Comparison of ENCODE assay signal across 8 cellular contexts in genomic region chr9:13279284-13280162, GRCh38. TPM values are rescaled to one million over a fixed set of nuclear protein-coding genes. Genes with fewer than 3 reads are reported as not detected.
DNase-seq lines count a peak whose midpoint lies in the region; ATAC-seq, FAIRE-seq and TF ChIP-seq lines count a peak whose summit lies in the region.

Gene MPDZ, minus strand, starts transcription at chr9:13279692. Its CDS starts 29,377 bp downstream, at chr9:13250315.

- ATAC-seq in lower lobe of right lung (peak; percentile 92 to 95), HG02798 (IDR thresholded peaks at IDR 0.05; ENCODE audit: poor library complexity, unreplicated experiment) (no peak)

- no peaks in the 10 kb centered on the region for H4K20me1 ChIP-seq in endothelial cell of umbilical vein (replicated peaks; ENCODE audit: control insufficient read depth, extremely low read depth, insufficient read depth, low read length)

- peak within 1 kb of the TSS; percentile 66 for H3K4me2 ChIP-seq in endothelial cell of umbilical vein (ENCODE audit: insufficient read depth, low read length)

- no peaks in the 10 kb centered on the region for H3K36me3 Mint-ChIP-seq in CD8-positive, alpha-beta memory T cell

- peaks cover 3 to 8% of the 10 kb centered on the region in 2 donors for H3K27me3 Mint-ChIP-seq in CD8-positive, alpha-beta memory T cell

- CTCF ChIA-PET in HEK293 (lab: Yijun Ruan, JAX), result interaction anchor here (0.6 to 3.4 kb wide), 4 partner anchors 10 to 1705 kb away, joined by 3 to 11 read pairs (median 4); no protein-coding TSS in a partner anchor
- CTCF ChIA-PET in endothelial cell of umbilical vein (lab: Charles Lee), result interaction anchor here (0.6 to 1.7 kb wide), 3 partner anchors 11 to 24 kb away, joined by 3 to 9 read pairs (median 3); no protein-coding TSS in a partner anchor
- CTCF ChIA-PET in CD8-positive, alpha-beta memory T cell (lab: Charles Lee), result no interaction called here

- no peaks in the 10 kb centered on the region for H3K9me1 ChIP-seq in endothelial cell of umbilical vein (replicated peaks; ENCODE audit: control insufficient read depth, extremely low read depth, insufficient read depth, low read length)

- DNase-seq in NT2/D1 (ENCODE audit: low read depth, low spot score) (peak; percentile 44), endothelial cell of umbilical vein (ENCODE audit: low read depth, low spot score) (peak; percentile 81), lower lobe of right lung (peak; percentile 62)
- DNase-seq in stimulated activated naive CD4-positive, alpha-beta T cell (lab: John Stamatoyannopoulos, UW), result no peak
- no peak for DNase-seq in CD8-positive, alpha-beta memory T cell

- WGBS in thymus, result 5% methylated on average over 82 of the region's 82 CpGs

- TSS peak; percentile 11 for BruUV-seq in endothelial cell of umbilical vein (replicated peaks; lab: Mats Ljungman, UMichigan)

- H3K4me1 Mint-ChIP-seq in CD8-positive, alpha-beta memory T cell, result no peaks in the 10 kb centered on the region

- intact Hi-C loops in endothelial cell of umbilical vein (cut with micrococcal nuclease) (loop anchor here (1.0 to 10.0 kb wide), 4 partner anchors 51 to 817 kb away; no protein-coding TSS in a partner anchor), lower lobe of right lung (cut with DNase I) (no loop called here)

- FAIRE-seq in endothelial cell of umbilical vein (lab: Jason Lieb, UNC), result no peak

- H3K9me3 ChIP-seq in HEK293 (ENCODE audit: control insufficient read depth, insufficient read depth, low read depth, low read length) (no peaks in the 10 kb centered on the region), NT2/D1 (ENCODE audit: insufficient read depth, low read length) (no peaks in the 10 kb centered on the region), endothelial cell of umbilical vein (replicated peaks; ENCODE audit: control insufficient read depth, insufficient read depth, low read length) (no peaks in the 10 kb centered on the region), lower lobe of right lung (peaks cover 3% of the 10 kb centered on the region), thymus (ENCODE audit: control insufficient read depth) (no peaks in the 10 kb centered on the region)
- H3K9me3 ChIP-seq in CD8-positive, alpha-beta memory T cell (ENCODE audit: low read length), result no peaks in the 10 kb centered on the region

- H3K4me1 ChIP-seq in HEK293 (ENCODE audit: control insufficient read depth, insufficient read depth, low read length) (peaks cover 4% of the 10 kb centered on the region; the same call in 1 of the 2 replicates), NT2/D1 (ENCODE audit: insufficient read depth, insufficient read length) (peaks cover 8% of the 10 kb centered on the region), endothelial cell of umbilical vein (ENCODE audit: control insufficient read depth, extremely low read depth, insufficient read depth, low read length) (peaks cover 25% of the 10 kb centered on the region), lower lobe of right lung (peaks cover 8% of the 10 kb centered on the region), thymus (ENCODE audit: control insufficient read depth, insufficient read depth, low read length) (no peaks in the 10 kb centered on the region)
- H3K4me1 ChIP-seq in CD8-positive, alpha-beta memory T cell (ENCODE audit: insufficient read depth, low read length), result no peaks in the 10 kb centered on the region

- POLR2A ChIA-PET in HEK293 (lab: Yijun Ruan, JAX), result interaction anchor here (1.1 kb wide), 1 partner anchor 15 kb away, joined by 6 read pairs; no protein-coding TSS in a partner anchor
- POLR2A ChIA-PET in endothelial cell of umbilical vein (lab: Charles Lee), result interaction anchor here (0.5 kb wide), 1 partner anchor 9 kb away, joined by 5 read pairs; no protein-coding TSS in a partner anchor
- POLR2A ChIA-PET in CD8-positive, alpha-beta memory T cell (lab: Charles Lee), result no interaction called here

- no peak within 1 kb of the TSS for H3K27ac Mint-ChIP-seq in CD8-positive, alpha-beta memory T cell

- H3K27ac ChIP-seq in HEK293 (ENCODE audit: extremely low read depth, low read depth, low read length) (peak within 1 kb of the TSS; percentile 94), endothelial cell of umbilical vein (ENCODE audit: insufficient read depth, low read depth, low read length) (peak within 1 kb of the TSS; percentile 91), lower lobe of right lung (peak within 1 kb of the TSS; percentile 85), thymus (ENCODE audit: low read depth) (peak within 1 kb of the TSS; percentile 25)
- H3K27ac ChIP-seq in CD8-positive, alpha-beta memory T cell (ENCODE audit: low read depth, low read length), result no peak within 1 kb of the TSS

- H3K4me3 Mint-ChIP-seq in CD8-positive, alpha-beta memory T cell, result no peak within 1 kb of the TSS

- H2AFZ ChIP-seq in endothelial cell of umbilical vein (ENCODE audit: low read depth, low read length), result peak within 1 kb of the TSS; percentile 72

- peak; percentile 28 for TF ChIP-seq POLR2A in endothelial cell of umbilical vein (IDR thresholded peaks at IDR 0.05; ENCODE audit: low read depth, low read length)

- no peaks in the 10 kb centered on the region for H3K27me3 ChIP-seq in NT2/D1 (ENCODE audit: insufficient read depth, insufficient read length)
- no peaks in the 10 kb centered on the region for H3K27me3 ChIP-seq in endothelial cell of umbilical vein (ENCODE audit: control insufficient read depth in 2 of 2, insufficient read depth in 2 of 2, low read length in 2 of 2)
- H3K27me3 ChIP-seq in lower lobe of right lung (ENCODE audit: low read depth), result no peaks in the 10 kb centered on the region
- H3K27me3 ChIP-seq in thymus (ENCODE audit: control insufficient read depth, insufficient read depth), result peaks cover 32% of the 10 kb centered on the region
- no peaks in the 10 kb centered on the region for H3K27me3 ChIP-seq in CD8-positive, alpha-beta memory T cell (ENCODE audit: insufficient read depth, low read length, poor library complexity, severe bottlenecking)

- H3K36me3 ChIP-seq in HEK293 (ENCODE audit: control insufficient read depth in 2 of 2, insufficient read depth in 1 of 2, low read length in 2 of 2) (no peaks in the 10 kb centered on the region), NT2/D1 (ENCODE audit: insufficient read depth, insufficient read length, low read length) (no peaks in the 10 kb centered on the region), endothelial cell of umbilical vein (ENCODE audit: control insufficient read depth in 2 of 2, extremely low read depth in 1 of 2, insufficient read depth in 2 of 2, low read length in 2 of 2) (peaks cover 0 to 2% of the 10 kb centered on the region in 2 experiments), lower lobe of right lung (no peaks in the 10 kb centered on the region), thymus (ENCODE audit: control insufficient read depth, insufficient read depth) (no peaks in the 10 kb centered on the region)
- no peaks in the 10 kb centered on the region for H3K36me3 ChIP-seq in CD8-positive, alpha-beta memory T cell (ENCODE audit: insufficient read depth, low read length)

- H3K79me2 ChIP-seq in endothelial cell of umbilical vein (ENCODE audit: control insufficient read depth, insufficient read depth, low read length), result peaks cover 39% of the 10 kb centered on the region

- H3K9me3 Mint-ChIP-seq in CD8-positive, alpha-beta memory T cell, result peaks cover 6 to 27% (median 13%) of the 10 kb centered on the region in 5 donors

- dilution Hi-C loops in endothelial cell of umbilical vein (cut with MboI; ENCODE audit: extremely low pct_ligation_motif_present, low sequenced_read_pairs), result no loop called here

- TF ChIP-seq CTCF in HEK293 (tag by site-specific recombination; IDR thresholded peaks at IDR 0.05), result no peak
- no peak for TF ChIP-seq CTCF in endothelial cell of umbilical vein (IDR thresholded peaks at IDR 0.05; ENCODE audit: extremely low read depth in 1 of 2, insufficient read depth in 1 of 2, low read depth in 1 of 2, low read length in 2 of 2)
- TF ChIP-seq CTCF in lower lobe of right lung (IDR thresholded peaks at IDR 0.05), result no peak

- H3K4me3 ChIP-seq in HEK293 (ENCODE audit: low read depth, low read length) (peak within 1 kb of the TSS; percentile 80), NT2/D1 (ENCODE audit: insufficient read length, low read depth) (peak within 1 kb of the TSS; percentile 72), endothelial cell of umbilical vein (replicated peaks in 1 of 3; ENCODE audit: insufficient read depth in 1 of 3, low read depth in 1 of 3, low read length in 3 of 3) (peak within 1 kb of the TSS; percentile 22 to 74 (median 74)), lower lobe of right lung (peak within 1 kb of the TSS; percentile 70), thymus (ENCODE audit: low read length) (peak within 1 kb of the TSS; percentile 36)
- no peak within 1 kb of the TSS for H3K4me3 ChIP-seq in CD8-positive, alpha-beta memory T cell (ENCODE audit: low read length)

- H3K9ac ChIP-seq in NT2/D1 (ENCODE audit: insufficient read length, low read depth) (peak within 1 kb of the TSS; percentile 89), endothelial cell of umbilical vein (replicated peaks; ENCODE audit: extremely low read depth, insufficient read depth, low read length) (peak within 1 kb of the TSS; percentile 91)

TF ChIP-seq in HEK293, 187 proteins besides CTCF, POLR2A, EP300 and RAD21 (continues in another document):
- 0 out of 2 replicates have a peak, but pooled peaks have one; percentile 46 for TF ChIP-seq ZNF660 (tag by site-specific recombination; IDR thresholded peaks at IDR 0.05)

TF ChIP-seq in endothelial cell of umbilical vein, 7 proteins besides CTCF, POLR2A, EP300 and RAD21 (continues in another document):
- TF ChIP-seq MAX (IDR thresholded peaks at IDR 0.05; ENCODE audit: insufficient read depth, insufficient read length) (no peak), JUN (IDR thresholded peaks at IDR 0.05; ENCODE audit: borderline replicate concordance, insufficient read depth, insufficient read length, low read depth) (no peak), EZH2 (IDR thresholded peaks at IDR 0.05; ENCODE audit: borderline replicate concordance, low read depth, low read length, severe bottlenecking) (no peak), MYC (IDR thresholded peaks at IDR 0.05; ENCODE audit: low read depth, low read length) (no peak), GATA2 (IDR thresholded peaks at IDR 0.05; ENCODE audit: insufficient read depth, insufficient read length, low read depth, low read length) (no peak)

RNA-seq across cellular contexts. Expression of gene MPDZ, which starts in this region (rescaled TPM):
- total RNA-seq in endothelial cell of umbilical vein, result 52.3 and 54.4 TPM in 2 replicates
- polyA plus RNA-seq in endothelial cell of umbilical vein, result 17.7 and 22.3 TPM in 2 replicates
- polyA plus RNA-seq in endothelial cell of umbilical vein (2011; cell fraction: cytosol; rRNA removed), result 23.1 and 25.7 TPM in 2 replicates
- polyA plus RNA-seq in endothelial cell of umbilical vein (2011; cell fraction: nucleus; rRNA removed), result 135 and 149 TPM in 2 replicates
- polyA plus RNA-seq in endothelial cell of umbilical vein (2012), result 34.7 and 37.6 TPM in 2 replicates
- polyA minus RNA-seq in endothelial cell of umbilical vein, result 72.1 and 74.4 TPM in 2 replicates
- 2.4 TPM for polyA minus RNA-seq in endothelial cell of umbilical vein (2011; cell fraction: cytosol; rRNA and poly(A)+ RNA removed)
- 108 and 134 TPM in 2 replicates for polyA minus RNA-seq in endothelial cell of umbilical vein (2011; cell fraction: nucleus; rRNA and poly(A)+ RNA removed)
- total RNA-seq in lower lobe of right lung, result 31.3 TPM
- polyA plus RNA-seq in thymus, result 9.9 TPM
- not detected for total RNA-seq in CD8-positive, alpha-beta memory T cell
- polyA plus RNA-seq in CD8-positive, alpha-beta memory T cell, result not detected

Comparison
In these comparisons a context has a peak if more than half of its experiments do, and no peak if none do; other contexts are left out.
1. RNA of gene MPDZ (total RNA-seq): 52.3 to 54.4 TPM in endothelial cell of umbilical vein and 31.3 TPM in lower lobe of right lung (single experiment); not detected in CD8-positive, alpha-beta memory T cell; every median in the first group is over 10 times any median in the second.
2. RNA of gene MPDZ (polyA plus RNA-seq): 17.7 to 149 TPM in endothelial cell of umbilical vein and 9.9 TPM in thymus (single experiment); not detected in CD8-positive, alpha-beta memory T cell (single experiment); every median in the first group is over 10 times any median in the second.
3. DNase-seq: peak in NT2/D1 (single experiment), endothelial cell of umbilical vein (single experiment) and lower lobe of right lung (single experiment); none in stimulated activated naive CD4-positive, alpha-beta T cell (0 of 6) and CD8-positive, alpha-beta memory T cell (0 of 5).